In the genomic region with DNA sequence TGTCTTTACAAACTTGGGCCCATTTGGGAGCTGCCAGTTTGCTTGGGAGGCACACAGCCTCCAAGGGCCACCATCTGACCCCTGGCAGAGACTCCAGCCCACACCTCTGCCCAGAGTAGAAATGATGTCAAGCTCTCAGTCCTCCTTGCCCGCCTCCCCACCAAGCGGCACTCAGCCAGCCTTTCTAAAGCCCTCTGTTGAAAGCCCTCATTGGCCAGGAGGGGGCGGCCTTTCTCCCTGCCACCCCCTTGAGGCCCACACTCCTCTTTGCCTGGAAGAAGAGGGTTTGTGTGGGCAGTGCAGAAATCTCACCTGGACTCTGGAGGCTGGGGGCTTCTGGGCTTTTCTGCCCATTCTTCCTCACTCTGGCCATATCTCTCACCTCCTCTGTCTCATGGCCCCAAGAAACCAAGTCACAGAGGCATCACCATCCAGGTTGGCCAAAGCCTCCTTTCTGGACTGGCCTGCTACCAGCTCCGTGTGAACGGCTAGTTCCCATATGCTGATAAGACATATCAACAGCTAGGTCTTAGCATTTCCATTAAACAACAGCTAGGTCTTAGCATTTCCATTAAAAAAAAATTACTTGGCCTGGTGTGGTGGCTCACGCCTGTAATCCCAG, we compare ENCODE assay signal across 9 cellular contexts. TPM values are rescaled to one million over a fixed set of nuclear protein-coding genes. Genes with fewer than 3 reads are reported as not detected.
A peak's percentile ranks its signal among the peaks of the same experiment; 100 is the strongest.
DNase-seq lines count a peak whose midpoint lies in the region; ATAC-seq, FAIRE-seq and TF ChIP-seq lines count a peak whose summit lies in the region.
"Had no signal": no experiment of that assay in that cellular context is flagged by ENCODE, and none has a peak within 500 bp of the region (broad histone marks: within the 10 kb centered on the region; RNA-seq: fewer than 3 reads in every experiment).

No MANE protein-coding gene starts in this region.

- H3K9me3 ChIP-seq in OCI-LY3 (ENCODE audit: insufficient read depth, low read length) = no peaks in the 10 kb centered on the region
- H3K9me3 ChIP-seq in naive thymus-derived CD4-positive, alpha-beta T cell (ENCODE audit: control insufficient read depth in 2 of 3, low read length in 3 of 3) = no peaks in the 10 kb centered on the region

- DNase-seq in SKM-1 treated with dmso at 0.1 percent for 144 hours (lab: John Stamatoyannopoulos, UW; ENCODE audit: unreplicated experiment) = peak; percentile 64
- no peak for DNase-seq in SKM-1 (lab: John Stamatoyannopoulos, UW; ENCODE audit: unreplicated experiment)
- no peak for DNase-seq in bronchial epithelial cell (ENCODE audit: low read depth)
- DNase-seq in naive thymus-derived CD4-positive, alpha-beta T cell = peak in 1 of 9 donors; percentile 46
- DNase-seq in activated T-helper 2 cell treated with anti-CD3 and anti-CD28 coated beads, Interferon-gamma antibody, Interleukin-2, Interleukin-4, amounts not matched to agents 10 μg/mL and 5 μg/mL and 100 μg/mL, durations not matched to agents 14 hours and 24 hours and 36 hours (ENCODE audit: low spot score) = no peak
- DNase-seq in dedifferentiated amniotic fluid mesenchymal stem cell (ENCODE audit: extremely low spot score) = no peak
- no peak for DNase-seq in NK-92 (lab: John Stamatoyannopoulos, UW; ENCODE audit: unreplicated experiment)

- H3K4me2 ChIP-seq in OCI-LY3 (ENCODE audit: low read length) = no peak overlapping the region

- H4K20me1 ChIP-seq in OCI-LY3 (ENCODE audit: insufficient read depth, low read length) = no peaks in the 10 kb centered on the region

- H3K27me3 Mint-ChIP-seq in naive thymus-derived CD4-positive, alpha-beta T cell = no peaks in the 10 kb centered on the region
- H3K27me3 Mint-ChIP-seq in activated T-helper 2 cell treated with anti-CD3 and anti-CD28 coated beads, Interferon-gamma antibody, Interleukin-2, Interleukin-4, amounts not matched to agents 10 μg/mL and 5 μg/mL and 100 μg/mL, durations not matched to agents 14 hours and 24 hours and 36 hours (ENCODE audit: low read depth) = no peaks in the 10 kb centered on the region

- peak; percentile 65 for ATAC-seq in naive thymus-derived CD4-positive, alpha-beta T cell
- ATAC-seq: CD8-positive, alpha-beta T cell had no signal

- H3K27me3 ChIP-seq in OCI-LY3 (ENCODE audit: low read depth, low read length) = no peaks in the 10 kb centered on the region
- H3K27me3 ChIP-seq in bronchial epithelial cell (ENCODE audit: control insufficient read depth, insufficient read depth, low read length) = no peaks in the 10 kb centered on the region
- H3K27me3 ChIP-seq in naive thymus-derived CD4-positive, alpha-beta T cell (ENCODE audit: control insufficient read depth in 2 of 2, insufficient read depth in 2 of 2, low read length in 2 of 2) = no peaks in the 10 kb centered on the region

- peaks cover 0 to 2% (median 0%) of the 10 kb centered on the region in 7 donors for H3K4me1 Mint-ChIP-seq in naive thymus-derived CD4-positive, alpha-beta T cell
- H3K4me1 Mint-ChIP-seq in activated T-helper 2 cell treated with anti-CD3 and anti-CD28 coated beads, Interferon-gamma antibody, Interleukin-2, Interleukin-4, amounts not matched to agents 10 μg/mL and 5 μg/mL and 100 μg/mL, durations not matched to agents 14 hours and 24 hours and 36 hours (ENCODE audit: low read depth) = peaks cover 2% of the 10 kb centered on the region

- no peak overlapping the region for H3K27ac ChIP-seq in OCI-LY3 (ENCODE audit: low read length)
- H3K27ac ChIP-seq in naive thymus-derived CD4-positive, alpha-beta T cell (ENCODE audit: low read depth, low read length) = no peak overlapping the region

- intact Hi-C loops in naive thymus-derived CD4-positive, alpha-beta T cell (cut with micrococcal nuclease) = no loop called here
- intact Hi-C loops in activated T-helper 2 cell treated with anti-CD3 and anti-CD28 coated beads, Interferon-gamma antibody, Interleukin-2, Interleukin-4, amounts not matched to agents 10 μg/mL and 5 μg/mL and 100 μg/mL, durations not matched to agents 14 hours and 24 hours and 36 hours (cut with micrococcal nuclease) = loop anchor here (1.0 kb wide), 1 partner anchor 18 kb away; no protein-coding TSS in a partner anchor

- H3K9ac ChIP-seq in OCI-LY3 (ENCODE audit: low read length) = no peak overlapping the region

- H3K4me3 Mint-ChIP-seq in naive thymus-derived CD4-positive, alpha-beta T cell = no peak overlapping the region
- H3K4me3 Mint-ChIP-seq in activated T-helper 2 cell treated with anti-CD3 and anti-CD28 coated beads, Interferon-gamma antibody, Interleukin-2, Interleukin-4, amounts not matched to agents 10 μg/mL and 5 μg/mL and 100 μg/mL, durations not matched to agents 14 hours and 24 hours and 36 hours (ENCODE audit: low read depth) = no peak overlapping the region
- H3K4me3 Mint-ChIP-seq: CD8-positive, alpha-beta T cell had no signal

- H3K9me3 Mint-ChIP-seq in naive thymus-derived CD4-positive, alpha-beta T cell = peaks cover 0 to 3% (median 0%) of the 10 kb centered on the region in 11 donors
- no peaks in the 10 kb centered on the region for H3K9me3 Mint-ChIP-seq in activated T-helper 2 cell treated with anti-CD3 and anti-CD28 coated beads, Interferon-gamma antibody, Interleukin-2, Interleukin-4, amounts not matched to agents 10 μg/mL and 5 μg/mL and 100 μg/mL, durations not matched to agents 14 hours and 24 hours and 36 hours
- H3K9me3 Mint-ChIP-seq: CD8-positive, alpha-beta T cell had no signal

- no peaks in the 10 kb centered on the region for H3K36me3 ChIP-seq in OCI-LY3 (replicated peaks; ENCODE audit: low read depth, low read length)
- no peaks in the 10 kb centered on the region for H3K36me3 ChIP-seq in bronchial epithelial cell (ENCODE audit: control insufficient read depth, insufficient read depth, low read length)
- H3K36me3 ChIP-seq in naive thymus-derived CD4-positive, alpha-beta T cell (ENCODE audit: control insufficient read depth in 2 of 3, insufficient read depth in 3 of 3, low read length in 3 of 3) = no peaks in the 10 kb centered on the region

- peaks cover 0 to 3% (median 0%) of the 10 kb centered on the region in 5 donors for H3K36me3 Mint-ChIP-seq in naive thymus-derived CD4-positive, alpha-beta T cell
- H3K36me3 Mint-ChIP-seq in activated T-helper 2 cell treated with anti-CD3 and anti-CD28 coated beads, Interferon-gamma antibody, Interleukin-2, Interleukin-4, amounts not matched to agents 10 μg/mL and 5 μg/mL and 100 μg/mL, durations not matched to agents 14 hours and 24 hours and 36 hours (ENCODE audit: low read depth) = no peaks in the 10 kb centered on the region
- H3K36me3 Mint-ChIP-seq: CD8-positive, alpha-beta T cell had no signal

- no peaks in the 10 kb centered on the region for H3K79me2 ChIP-seq in OCI-LY3 (ENCODE audit: low read length)

- FAIRE-seq in bronchial epithelial cell (lab: Jason Lieb, UNC) = no peak

- no peaks in the 10 kb centered on the region for H3K4me1 ChIP-seq in OCI-LY3 (ENCODE audit: low read length)
- no peaks in the 10 kb centered on the region for H3K4me1 ChIP-seq in naive thymus-derived CD4-positive, alpha-beta T cell (ENCODE audit: control insufficient read depth in 2 of 2, insufficient read depth in 2 of 2, low read length in 2 of 2)

- H3K4me3 ChIP-seq in OCI-LY3 (ENCODE audit: low read length) (no peak overlapping the region), bronchial epithelial cell (ENCODE audit: low read depth, low read length) (no peak overlapping the region)
- H3K4me3 ChIP-seq in naive thymus-derived CD4-positive, alpha-beta T cell (ENCODE audit: low read length) = no peak overlapping the region

- POLR2A ChIA-PET in naive thymus-derived CD4-positive, alpha-beta T cell (lab: Charles Lee) = no interaction called here

- CTCF ChIA-PET in naive thymus-derived CD4-positive, alpha-beta T cell (lab: Charles Lee) = interaction anchor here (0.7 to 1.1 kb wide), 2 partner anchors 13 to 50 kb away, joined by 3 read pairs; no protein-coding TSS in a partner anchor

- no peak overlapping the region for H3K27ac Mint-ChIP-seq in naive thymus-derived CD4-positive, alpha-beta T cell
- no peak overlapping the region for H3K27ac Mint-ChIP-seq in activated T-helper 2 cell treated with anti-CD3 and anti-CD28 coated beads, Interferon-gamma antibody, Interleukin-2, Interleukin-4, amounts not matched to agents 10 μg/mL and 5 μg/mL and 100 μg/mL, durations not matched to agents 14 hours and 24 hours and 36 hours
- H3K27ac Mint-ChIP-seq: CD8-positive, alpha-beta T cell had no signal

- peak; percentile 52 for TF ChIP-seq CTCF in OCI-LY3 (IDR thresholded peaks at IDR 0.05; ENCODE audit: low read depth, low read length)
- peak; percentile 75 for TF ChIP-seq CTCF in bronchial epithelial cell (IDR thresholded peaks at IDR 0.05; ENCODE audit: insufficient read depth, low read length, severe bottlenecking)

- no peak overlapping the region for H2AFZ ChIP-seq in OCI-LY3 (ENCODE audit: low read depth, low read length)

RNA-seq across cellular contexts. Expression of gene UBTD1, which starts 36.1 kb away (rescaled TPM):
- 11.1 and 12.4 TPM in 2 replicates for total RNA-seq in bronchial epithelial cell
- total RNA-seq in naive thymus-derived CD4-positive, alpha-beta T cell = 1 to 10 TPM in 4 of 5 experiments, under 1 TPM in 1; 0.94 to 4.2 (median 2.1) TPM
- 1 to 10 TPM; 1.2 to 2.9 TPM for polyA plus RNA-seq in naive thymus-derived CD4-positive, alpha-beta T cell
- total RNA-seq in activated T-helper 2 cell treated with anti-CD3 and anti-CD28 coated beads, Interferon-gamma antibody, Interleukin-2, Interleukin-4, amounts not matched to agents 10 μg/mL and 5 μg/mL and 100 μg/mL, durations not matched to agents 14 hours and 24 hours and 36 hours = 1.6 and 1.8 TPM in 2 replicates

RNA-seq across cellular contexts. Expression of gene MMS19, which starts 36.6 kb away (rescaled TPM):
- total RNA-seq in bronchial epithelial cell = 23.2 and 38.2 TPM in 2 replicates
- 100 to 1,000 TPM in 2 of 5 experiments, 10 to 100 TPM in 3; 68.7 to 113 (median 87.9) TPM for total RNA-seq in naive thymus-derived CD4-positive, alpha-beta T cell
- 10 to 100 TPM; 37.4 to 59.0 TPM for polyA plus RNA-seq in naive thymus-derived CD4-positive, alpha-beta T cell
- 106 and 108 TPM in 2 replicates for total RNA-seq in activated T-helper 2 cell treated with anti-CD3 and anti-CD28 coated beads, Interferon-gamma antibody, Interleukin-2, Interleukin-4, amounts not matched to agents 10 μg/mL and 5 μg/mL and 100 μg/mL, durations not matched to agents 14 hours and 24 hours and 36 hours

RNA-seq across cellular contexts. Expression of gene ANKRD2, which starts 37.7 kb away (rescaled TPM):
- 0.26 TPM in 2 replicates for total RNA-seq in bronchial epithelial cell
- total RNA-seq in naive thymus-derived CD4-positive, alpha-beta T cell = under 1 TPM in 1 of 5 experiments, not detected in 4; 0.22 TPM
- not detected for polyA plus RNA-seq in naive thymus-derived CD4-positive, alpha-beta T cell
- total RNA-seq in activated T-helper 2 cell treated with anti-CD3 and anti-CD28 coated beads, Interferon-gamma antibody, Interleukin-2, Interleukin-4, amounts not matched to agents 10 μg/mL and 5 μg/mL and 100 μg/mL, durations not matched to agents 14 hours and 24 hours and 36 hours = 0.18 and 0.57 TPM in 2 replicates
- total RNA-seq: CD8-positive, alpha-beta T cell had no signal

RNA-seq across cellular contexts. Expression of gene HOGA1, which starts 49.3 kb away (rescaled TPM):
- 0.13 and 0.26 TPM in 2 replicates for total RNA-seq in bronchial epithelial cell
- total RNA-seq in naive thymus-derived CD4-positive, alpha-beta T cell = not detected
- not detected for polyA plus RNA-seq in naive thymus-derived CD4-positive, alpha-beta T cell
- not detected in 2 replicates for total RNA-seq in activated T-helper 2 cell treated with anti-CD3 and anti-CD28 coated beads, Interferon-gamma antibody, Interleukin-2, Interleukin-4, amounts not matched to agents 10 μg/mL and 5 μg/mL and 100 μg/mL, durations not matched to agents 14 hours and 24 hours and 36 hours
- total RNA-seq: CD8-positive, alpha-beta T cell had no signal

RNA-seq across cellular contexts. Expression of gene C10orf62, which starts 54.7 kb away (rescaled TPM):
- under 0.01 TPM in 1 of 2 replicates, not detected in the other for total RNA-seq in bronchial epithelial cell
- not detected for total RNA-seq in naive thymus-derived CD4-positive, alpha-beta T cell
- polyA plus RNA-seq in naive thymus-derived CD4-positive, alpha-beta T cell = not detected
- total RNA-seq in activated T-helper 2 cell treated with anti-CD3 and anti-CD28 coated beads, Interferon-gamma antibody, Interleukin-2, Interleukin-4, amounts not matched to agents 10 μg/mL and 5 μg/mL and 100 μg/mL, durations not matched to agents 14 hours and 24 hours and 36 hours = not detected in 2 replicates
- total RNA-seq: CD8-positive, alpha-beta T cell had no signal
